Comparison of ENCODE assay signal across 11 cellular contexts in genomic region chr5:139684881-139685749, GRCh38. TPM values are rescaled to one million over a fixed set of nuclear protein-coding genes. Genes with fewer than 3 reads are reported as not detected.
DNase-seq lines count a peak whose midpoint lies in the region; FAIRE-seq and TF ChIP-seq lines count a peak whose summit lies in the region.
"Had no signal": no experiment of that assay in that cellular context is flagged by ENCODE, and none has a peak within 500 bp of the region (broad histone marks: within the 10 kb centered on the region; RNA-seq: fewer than 3 reads in every experiment).

No MANE protein-coding gene starts in this region.

- H4K20me1 ChIP-seq in mammary epithelial cell (ENCODE audit: insufficient read depth, low read length), result no peaks in the 10 kb centered on the region

- no peaks in the 10 kb centered on the region for H3K27me3 Mint-ChIP-seq in MCF 10A (ENCODE audit: insufficient read depth, unreplicated experiment)
- H3K27me3 Mint-ChIP-seq: activated naive CD8-positive, alpha-beta T cell treated with anti-CD3 and anti-CD28 coated beads, Interleukin-2, amount 10 ng/mL, durations not matched to agents 7 days and 5 days had no signal

- H3K27ac ChIP-seq in mammary epithelial cell (ENCODE audit: insufficient read depth, low read depth, low read length) (no peak overlapping the region), kidney (ENCODE audit: low read depth in 2 of 2, low read length in 2 of 2) (peak overlapping the region; percentile 17 to 38), thymus (ENCODE audit: low read depth) (peak overlapping the region; percentile 74)

- no peak for FAIRE-seq in kidney (lab: Jason Lieb, UNC)

- H3K4me3 ChIP-seq in mammary epithelial cell (replicated peaks in 1 of 3; ENCODE audit: insufficient read depth in 1 of 3, low read depth in 2 of 3, low read length in 3 of 3) (no peak overlapping the region), astrocyte of the cerebellum (ENCODE audit: low read depth, low read length) (no peak overlapping the region), kidney (ENCODE audit: low read length in 2 of 2) (no peak overlapping the region), thymus (ENCODE audit: low read length) (no peak overlapping the region)

- no peaks in the 10 kb centered on the region for H3K9me3 Mint-ChIP-seq in MCF 10A (ENCODE audit: unreplicated experiment)
- H3K9me3 Mint-ChIP-seq: activated naive CD8-positive, alpha-beta T cell treated with anti-CD3 and anti-CD28 coated beads, Interleukin-2, amount 10 ng/mL, durations not matched to agents 7 days and 5 days; mesothelial cell of epicardium had no signal

- TF ChIP-seq CTCF in MCF 10A (IDR thresholded peaks at IDR 0.05; ENCODE audit: unreplicated experiment) (peak; percentile 5), mammary epithelial cell (conservative IDR thresholded peaks at IDR 0.05 in 1 of 2, IDR thresholded peaks at IDR 0.05 in 1 of 2; ENCODE audit: extremely low read depth in 1 of 2, insufficient read depth in 1 of 2, low read depth in 1 of 2, low read length in 2 of 2) (peak in 1 of 2 donors; percentile 4), astrocyte of the cerebellum (IDR thresholded peaks at IDR 0.05; ENCODE audit: low read depth, low read length, missing control alignments) (peak; percentile 42), kidney (IDR thresholded peaks at IDR 0.05; ENCODE audit: borderline replicate concordance, extremely low read depth, insufficient read depth) (no peak)

- H3K36me3 ChIP-seq in mammary epithelial cell (ENCODE audit: insufficient read depth, low read length) (no peaks in the 10 kb centered on the region), kidney (ENCODE audit: control insufficient read depth in 1 of 2, insufficient read depth in 2 of 2, low read length in 2 of 2) (peaks cover 13 to 50% of the 10 kb centered on the region in 2 donors), thymus (ENCODE audit: control insufficient read depth, insufficient read depth) (peaks cover 40% of the 10 kb centered on the region)

- H3K4me3 Mint-ChIP-seq in MCF 10A (ENCODE audit: unreplicated experiment), result no peak overlapping the region
- H3K4me3 Mint-ChIP-seq: activated naive CD8-positive, alpha-beta T cell treated with anti-CD3 and anti-CD28 coated beads, Interleukin-2, amount 10 ng/mL, durations not matched to agents 7 days and 5 days; mesothelial cell of epicardium had no signal

- H3K4me1 ChIP-seq in mammary epithelial cell (ENCODE audit: insufficient read depth, low read length), result peaks cover 8% of the 10 kb centered on the region
- peaks cover 14 to 42% of the 10 kb centered on the region in 2 donors for H3K4me1 ChIP-seq in kidney (ENCODE audit: control insufficient read depth in 1 of 2, insufficient read depth in 1 of 2, low read depth in 1 of 2, low read length in 2 of 2)
- H3K4me1 ChIP-seq in thymus (ENCODE audit: control insufficient read depth, insufficient read depth, low read length), result peaks cover 68% of the 10 kb centered on the region

- no peaks in the 10 kb centered on the region for H3K9me3 ChIP-seq in mammary epithelial cell (replicated peaks; ENCODE audit: insufficient read depth, low read length)
- no peaks in the 10 kb centered on the region for H3K9me3 ChIP-seq in kidney (ENCODE audit: control insufficient read depth in 1 of 2, low read length in 2 of 2)
- H3K9me3 ChIP-seq in thymus (ENCODE audit: control insufficient read depth), result no peaks in the 10 kb centered on the region

- no peak overlapping the region for H3K27ac Mint-ChIP-seq in MCF 10A (ENCODE audit: low read depth, unreplicated experiment)

- dilution Hi-C loops in mammary epithelial cell (cut with HindIII; ENCODE audit: low sequenced_read_pairs), result no loop called here

- H3K4me2 ChIP-seq in mammary epithelial cell (ENCODE audit: insufficient read depth, low read depth, low read length), result no peak overlapping the region

- H3K27me3 ChIP-seq in mammary epithelial cell (ENCODE audit: insufficient read depth, low read length) (no peaks in the 10 kb centered on the region), thymus (ENCODE audit: control insufficient read depth, insufficient read depth) (no peaks in the 10 kb centered on the region)

- WGBS in mammary epithelial cell (ENCODE audit: low coverage, missing lambda C conversion rate), result 32% methylated on average over 10 of the region's 19 CpGs
- WGBS in thymus, result 26% methylated on average over 19 of the region's 19 CpGs

- no peaks in the 10 kb centered on the region for H3K79me2 ChIP-seq in mammary epithelial cell (ENCODE audit: insufficient read depth, low read length)

- peak; percentile 58 for DNase-seq in MCF 10A (ENCODE audit: unreplicated experiment)
- no peak for DNase-seq in mammary epithelial cell
- no peak for DNase-seq in astrocyte of the cerebellum (ENCODE audit: low read depth)
- no peak for DNase-seq in kidney
- DNase-seq in NCI-H526 treated with DMSO at 0.1 percent for 48 hours (lab: John Stamatoyannopoulos, UW), result no peak
- DNase-seq in AML-193 (lab: John Stamatoyannopoulos, UW), result no peak
- DNase-seq in activated CD4-positive, alpha-beta T cell treated with anti-CD3 and anti-CD28 coated beads, Interleukin-2, amount 50 U/mL, for 48 hours, result no peak
- DNase-seq: activated CD4-positive, alpha-beta T cell treated with anti-CD3 and anti-CD28 coated beads for 1 hour; activated naive CD8-positive, alpha-beta T cell treated with anti-CD3 and anti-CD28 coated beads, Interleukin-2, amount 10 ng/mL, durations not matched to agents 7 days and 5 days had no signal

- peaks cover 6% of the 10 kb centered on the region for H3K4me1 Mint-ChIP-seq in MCF 10A (ENCODE audit: insufficient read depth, unreplicated experiment)

- in situ Hi-C loops in mammary epithelial cell (cut with MboI; ENCODE audit: low sequenced_read_pairs in 2 of 2), result no loop called here
- in situ Hi-C loops in astrocyte of the cerebellum (cut with HindIII; ENCODE audit: low sequenced_read_pairs), result no loop called here

- H2AFZ ChIP-seq in mammary epithelial cell (ENCODE audit: low read depth, low read length), result no peak overlapping the region

- peaks cover 24% of the 10 kb centered on the region for H3K36me3 Mint-ChIP-seq in MCF 10A (ENCODE audit: insufficient read depth, unreplicated experiment)
- H3K36me3 Mint-ChIP-seq: activated naive CD8-positive, alpha-beta T cell treated with anti-CD3 and anti-CD28 coated beads, Interleukin-2, amount 10 ng/mL, durations not matched to agents 7 days and 5 days had no signal

- BruUV-seq in MCF 10A (replicated peaks; lab: Mats Ljungman, UMichigan) (no TSS peak), mammary epithelial cell (replicated peaks; lab: Mats Ljungman, UMichigan) (no TSS peak)

- POLR2A ChIA-PET in MCF 10A (lab: Yijun Ruan, JAX), result interaction anchor here (0.6 kb wide), 1 partner anchor 35 kb away, joined by 3 read pairs; no protein-coding TSS in a partner anchor

- CTCF ChIA-PET in MCF 10A (lab: Yijun Ruan, JAX), result interaction anchor here (0.5 to 2.4 kb wide), 7 partner anchors 21 to 284 kb away, joined by 3 to 15 read pairs (median 4); no protein-coding TSS in a partner anchor
- CTCF ChIA-PET in mammary epithelial cell (lab: Charles Lee; ENCODE audit: low non-redundant PET), result no interaction called here

- intact Hi-C loops in MCF 10A (cut with micrococcal nuclease) (no loop called here), mammary epithelial cell (cut with micrococcal nuclease) (no loop called here), kidney (cut with DNase I) (no loop called here)

- H3K9ac ChIP-seq in mammary epithelial cell (ENCODE audit: insufficient read depth, low read length) (no peak overlapping the region), kidney (ENCODE audit: low read length in 2 of 2) (peak overlapping the region in 1 of 2 donors; percentile 55)

RNA-seq across cellular contexts. Expression of gene CXXC5, which starts 37.0 kb away (rescaled TPM):
- total RNA-seq in MCF 10A (2022) (7.8 and 10.9 TPM in 2 replicates), mammary epithelial cell (10 to 100 TPM; 13.8 to 47.3 TPM), kidney (122 TPM)
- polyA plus RNA-seq in mammary epithelial cell (16.6 TPM), kidney (ENCODE audit: insufficient read depth, low read depth, low replicate concordance) (116 TPM), thymus (47.9 TPM)
- polyA minus RNA-seq in mammary epithelial cell, result 5.8 TPM
